ENCODE assay signal across 19 cellular contexts in genomic region chrX:27619459-27619858, GRCh38. TPM values are rescaled to one million over a fixed set of nuclear protein-coding genes. Genes with fewer than 3 reads are reported as not detected.
DNase-seq lines count a peak whose midpoint lies in the region; ATAC-seq and TF ChIP-seq lines count a peak whose summit lies in the region.
"Had no signal": no experiment of that assay in that cellular context is flagged by ENCODE, and none has a peak within 500 bp of the region (broad histone marks: within the 10 kb centered on the region; RNA-seq: fewer than 3 reads in every experiment).

No MANE protein-coding gene starts in this region.

- H3K79me2 ChIP-seq in hepatocyte, result no peaks in the 10 kb centered on the region

- no peak overlapping the region for H3K4me3 ChIP-seq in Caco-2 (ENCODE audit: low read depth, low read length)
- H3K4me3 ChIP-seq in hepatocyte, result no peak overlapping the region
- no peak overlapping the region for H3K4me3 ChIP-seq in mucosa of descending colon
- H3K4me3 ChIP-seq: BLaER1 treated with 17β-estradiol and CSF1 and Interleukin-3, amounts not matched to agents 10 nM and 100 nM had no signal

- no peaks in the 10 kb centered on the region for H3K9me3 Mint-ChIP-seq in Caco-2 (ENCODE audit: unreplicated experiment)
- no peaks in the 10 kb centered on the region for H3K9me3 Mint-ChIP-seq in endothelial cell (ENCODE audit: unreplicated experiment)
- H3K9me3 Mint-ChIP-seq: HFFc6 had no signal

- intact Hi-C loops in Caco-2 (cut with micrococcal nuclease; ENCODE audit: unreplicated experiment) (no loop called here), mucosa of descending colon (cut with DNase I, micrococcal nuclease) (no loop called here)

- H4K20me1 ChIP-seq in hepatocyte (ENCODE audit: insufficient read depth, poor library complexity, severe bottlenecking), result no peaks in the 10 kb centered on the region
- H4K20me1 ChIP-seq: BLaER1 treated with 17β-estradiol and CSF1 and Interleukin-3, amounts not matched to agents 10 nM and 100 nM had no signal

- ATAC-seq in mucosa of descending colon (peak; percentile 81), HG03432 (IDR thresholded peaks at IDR 0.05; ENCODE audit: unreplicated experiment) (no peak)

- no peaks in the 10 kb centered on the region for H3K27me3 ChIP-seq in Caco-2 (replicated peaks; ENCODE audit: control insufficient read depth, insufficient read depth, low read length)
- no peaks in the 10 kb centered on the region for H3K27me3 ChIP-seq in hepatocyte

- H3K4me2 ChIP-seq in hepatocyte, result no peak overlapping the region
- H3K4me2 ChIP-seq: BLaER1 treated with 17β-estradiol and CSF1 and Interleukin-3, amounts not matched to agents 10 nM and 100 nM had no signal

- H3K36me3 ChIP-seq in Caco-2 (ENCODE audit: control insufficient read depth, insufficient read depth, low read length) (no peaks in the 10 kb centered on the region), hepatocyte (replicated peaks; ENCODE audit: insufficient read depth, low read depth) (no peaks in the 10 kb centered on the region), mucosa of descending colon (ENCODE audit: low read depth) (no peaks in the 10 kb centered on the region)
- H3K36me3 ChIP-seq: BLaER1 treated with 17β-estradiol and CSF1 and Interleukin-3, amounts not matched to agents 10 nM and 100 nM had no signal

- H3K27ac Mint-ChIP-seq in Caco-2 (ENCODE audit: unreplicated experiment) (peak overlapping the region; percentile 45), endothelial cell (ENCODE audit: unreplicated experiment) (peak overlapping the region; percentile 71)
- H3K27ac Mint-ChIP-seq: CD4-positive, CD25-positive, alpha-beta regulatory T cell; HFFc6 had no signal

- H3K27me3 Mint-ChIP-seq in Caco-2 (ENCODE audit: insufficient read depth, unreplicated experiment) (no peaks in the 10 kb centered on the region), endothelial cell (ENCODE audit: unreplicated experiment) (no peaks in the 10 kb centered on the region)
- H3K27me3 Mint-ChIP-seq: CD4-positive, CD25-positive, alpha-beta regulatory T cell had no signal

- H3K4me3 Mint-ChIP-seq in Caco-2 (ENCODE audit: unreplicated experiment), result peak overlapping the region; percentile 10
- no peak overlapping the region for H3K4me3 Mint-ChIP-seq in endothelial cell (ENCODE audit: unreplicated experiment)
- H3K4me3 Mint-ChIP-seq: CD4-positive, CD25-positive, alpha-beta regulatory T cell; HFFc6 had no signal

- peak overlapping the region; percentile 9 for H3K27ac ChIP-seq in hepatocyte
- H3K27ac ChIP-seq: BLaER1 treated with 17β-estradiol and CSF1 and Interleukin-3, amounts not matched to agents 10 nM and 100 nM had no signal

- H3K9me3 ChIP-seq in Caco-2 (no peaks in the 10 kb centered on the region), hepatocyte (ENCODE audit: low read depth) (no peaks in the 10 kb centered on the region), mucosa of descending colon (no peaks in the 10 kb centered on the region)
- H3K9me3 ChIP-seq: BLaER1 treated with 17β-estradiol and CSF1 and Interleukin-3, amounts not matched to agents 10 nM and 100 nM had no signal

- POLR2A ChIA-PET in Caco-2 (lab: Charles Lee), result no interaction called here

- BruUV-seq in Caco-2 (replicated peaks; lab: Mats Ljungman, UMichigan), result no TSS peak

- H2AFZ ChIP-seq in hepatocyte, result no peak overlapping the region

- H3K9me2 ChIP-seq in hepatocyte (replicated peaks; ENCODE audit: insufficient read depth), result no peaks in the 10 kb centered on the region

- H3K36me3 Mint-ChIP-seq in Caco-2 (ENCODE audit: insufficient read depth, unreplicated experiment) (no peaks in the 10 kb centered on the region), endothelial cell (ENCODE audit: low read depth, unreplicated experiment) (no peaks in the 10 kb centered on the region)
- H3K36me3 Mint-ChIP-seq: CD4-positive, CD25-positive, alpha-beta regulatory T cell had no signal

- CTCF ChIA-PET in Caco-2 (lab: Charles Lee), result interaction anchor here (1.0 to 1.9 kb wide), 5 partner anchors 18 to 65 kb away, joined by 3 to 18 read pairs (median 4); no protein-coding TSS in a partner anchor

- WGBS in hepatocyte (ENCODE audit: low lambda C conversion rate, missing lambda C conversion rate), result 64% methylated on average over 1 of the region's 1 CpG

- DNase-seq in Caco-2, result no peak
- no peak for DNase-seq in endothelial cell (ENCODE audit: low spot score)
- peak; percentile 6 for DNase-seq in hepatocyte (ENCODE audit: low spot score)
- DNase-seq in mucosa of descending colon, result no peak
- no peak for DNase-seq in NOMO-1 (lab: John Stamatoyannopoulos, UW; ENCODE audit: unreplicated experiment in 2 of 2)
- no peak for DNase-seq in activated CD8-positive, alpha-beta memory T cell treated with anti-CD3 and anti-CD28 coated beads for 24 hours
- DNase-seq in NCI-H510A (lab: John Stamatoyannopoulos, UW), result no peak
- DNase-seq: 8988T, DMS 273 treated with DMSO at 0.1 percent for 48 hours, EL, GDM1, HCEC 1CT, HFFc6 had no signal

- H3K4me1 Mint-ChIP-seq in Caco-2 (ENCODE audit: low read depth, unreplicated experiment) (peaks cover 7% of the 10 kb centered on the region), endothelial cell (ENCODE audit: unreplicated experiment) (peaks cover 3% of the 10 kb centered on the region)
- H3K4me1 Mint-ChIP-seq: CD4-positive, CD25-positive, alpha-beta regulatory T cell had no signal

- peaks cover 6% of the 10 kb centered on the region; the same call in 1 of the 2 replicates for H3K4me1 ChIP-seq in Caco-2
- no peaks in the 10 kb centered on the region for H3K4me1 ChIP-seq in hepatocyte (ENCODE audit: insufficient read depth)
- H3K4me1 ChIP-seq in mucosa of descending colon (ENCODE audit: low read depth), result no peaks in the 10 kb centered on the region
- H3K4me1 ChIP-seq: BLaER1 treated with 17β-estradiol and CSF1 and Interleukin-3, amounts not matched to agents 10 nM and 100 nM had no signal

- TF ChIP-seq CTCF in Caco-2 (IDR thresholded peaks at IDR 0.05; ENCODE audit: insufficient read depth in 1 of 2, low read depth in 1 of 2, low read length in 1 of 2, severe bottlenecking in 1 of 2, unreplicated experiment in 1 of 2) (no peak), endothelial cell (IDR thresholded peaks at IDR 0.05; ENCODE audit: unreplicated experiment) (no peak), hepatocyte (IDR thresholded peaks at IDR 0.05; ENCODE audit: poor library complexity) (no peak), mucosa of descending colon (IDR thresholded peaks at IDR 0.05) (no peak)

RNA-seq across cellular contexts. Expression of gene DCAF8L2, which starts 29.3 kb away (rescaled TPM):
- total RNA-seq in Caco-2 (2022), result not detected in 2 replicates
- total RNA-seq in endothelial cell (ENCODE audit: unreplicated experiment), result 0.62 TPM
- total RNA-seq in hepatocyte, result not detected in 2 replicates
- not detected in 2 replicates for polyA plus RNA-seq in hepatocyte
- not detected for total RNA-seq in mucosa of descending colon
- total RNA-seq: Calu3; CD4-positive, CD25-positive, alpha-beta regulatory T cell; HFFc6; HT-29; IMR-90 had no signal
- polyA plus RNA-seq: CD4-positive, CD25-positive, alpha-beta regulatory T cell; IMR-90 had no signal
